ENCODE assay signal across 12 cellular contexts in genomic region chr11:126163074-126163700, GRCh38. TPM values are rescaled to one million over a fixed set of nuclear protein-coding genes. Genes with fewer than 3 reads are reported as not detected.
A peak's percentile ranks its signal among the peaks of the same experiment; 100 is the strongest.
DNase-seq lines count a peak whose midpoint lies in the region; ATAC-seq lines count a peak whose summit lies in the region.
"Had no signal": no experiment of that assay in that cellular context is flagged by ENCODE, and none has a peak within 500 bp of the region (broad histone marks: within the 10 kb centered on the region; RNA-seq: fewer than 3 reads in every experiment).

No MANE protein-coding gene starts in this region.

- H3K36me3 Mint-ChIP-seq in activated CD4-positive, alpha-beta memory T cell treated with anti-CD3 and anti-CD28 coated beads, Interleukin-2, amount 10 ng/mL, durations not matched to agents 7 days and 5 days (ENCODE audit: low read depth), result no peaks in the 10 kb centered on the region
- H3K36me3 Mint-ChIP-seq: IgD-negative memory B cell had no signal

- no peaks in the 10 kb centered on the region for H3K9me3 Mint-ChIP-seq in activated CD4-positive, alpha-beta memory T cell treated with anti-CD3 and anti-CD28 coated beads, Interleukin-2, amount 10 ng/mL, durations not matched to agents 7 days and 5 days
- H3K9me3 Mint-ChIP-seq: activated T-helper 17 cell treated with anti-CD3 and anti-CD28 coated beads, Interleukin-2, amount 50 U/mL, for 72 hours; IgD-negative memory B cell had no signal

- CTCF ChIA-PET in activated CD4-positive, alpha-beta memory T cell treated with anti-CD3 and anti-CD28 coated beads, Interleukin-2, amount 10 ng/mL, durations not matched to agents 7 days and 5 days (lab: Charles Lee), result no interaction called here

- peaks cover 4% of the 10 kb centered on the region for H3K27me3 Mint-ChIP-seq in activated CD4-positive, alpha-beta memory T cell treated with anti-CD3 and anti-CD28 coated beads, Interleukin-2, amount 10 ng/mL, durations not matched to agents 7 days and 5 days

- peaks cover 3% of the 10 kb centered on the region; the same call in 1 of the 2 replicates for H3K27me3 ChIP-seq in HUES48 (ENCODE audit: control insufficient read depth, insufficient read depth, low read length)
- H3K27me3 ChIP-seq: right lobe of liver had no signal

- H3K9ac ChIP-seq in HUES48 (ENCODE audit: low read depth, low read length), result no peak overlapping the region

- no peaks in the 10 kb centered on the region for H3K36me3 ChIP-seq in HUES48 (ENCODE audit: control insufficient read depth, insufficient read depth, low read length)
- H3K36me3 ChIP-seq in mesodermal cell (ENCODE audit: control insufficient read depth, insufficient read depth, low read length), result no peaks in the 10 kb centered on the region
- H3K36me3 ChIP-seq: right lobe of liver had no signal

- peak; percentile 93 for DNase-seq in AG08395 (ENCODE audit: low spot score)
- DNase-seq in brain pericyte (ENCODE audit: low read depth, low spot score), result peak; percentile 8
- DNase-seq in CD1c-positive myeloid dendritic cell (ENCODE audit: extremely low spot score), result no peak
- DNase-seq in activated CD4-positive, alpha-beta memory T cell treated with anti-CD3 and anti-CD28 coated beads, Interleukin-2, amount 10 ng/mL, durations not matched to agents 7 days and 5 days, result no peak
- DNase-seq in stimulated activated naive CD4-positive, alpha-beta T cell treated with Interleukin-2 at 50 U/mL for 16 hours (lab: John Stamatoyannopoulos, UW), result no peak

- no peak overlapping the region for H3K4me3 Mint-ChIP-seq in activated CD4-positive, alpha-beta memory T cell treated with anti-CD3 and anti-CD28 coated beads, Interleukin-2, amount 10 ng/mL, durations not matched to agents 7 days and 5 days
- H3K4me3 Mint-ChIP-seq: activated T-helper 17 cell treated with anti-CD3 and anti-CD28 coated beads, Interleukin-2, amount 50 U/mL, for 72 hours; IgD-negative memory B cell had no signal

- POLR2A ChIA-PET in activated CD4-positive, alpha-beta memory T cell treated with anti-CD3 and anti-CD28 coated beads, Interleukin-2, amount 10 ng/mL, durations not matched to agents 7 days and 5 days (lab: Charles Lee), result no interaction called here

- peaks cover 34% of the 10 kb centered on the region for H3K4me1 ChIP-seq in HUES48 (ENCODE audit: control insufficient read depth, insufficient read depth, low read length)
- peaks cover 24% of the 10 kb centered on the region for H3K4me1 ChIP-seq in mesodermal cell (ENCODE audit: control insufficient read depth, insufficient read depth, low read length, poor library complexity, severe bottlenecking)
- H3K4me1 ChIP-seq: right lobe of liver had no signal

- no peak overlapping the region for H3K27ac Mint-ChIP-seq in activated CD4-positive, alpha-beta memory T cell treated with anti-CD3 and anti-CD28 coated beads, Interleukin-2, amount 10 ng/mL, durations not matched to agents 7 days and 5 days
- H3K27ac Mint-ChIP-seq: activated T-helper 17 cell treated with anti-CD3 and anti-CD28 coated beads, Interleukin-2, amount 50 U/mL, for 72 hours had no signal

- WGBS in mesodermal cell (ENCODE audit: insufficient coverage in 2 of 2), 2 experiments, result 52 to 56% methylated on average over 16 to 21 of the region's 22 CpGs

- peaks cover 7% of the 10 kb centered on the region for H3K4me1 Mint-ChIP-seq in activated CD4-positive, alpha-beta memory T cell treated with anti-CD3 and anti-CD28 coated beads, Interleukin-2, amount 10 ng/mL, durations not matched to agents 7 days and 5 days
- H3K4me1 Mint-ChIP-seq: activated T-helper 17 cell treated with anti-CD3 and anti-CD28 coated beads, Interleukin-2, amount 50 U/mL, for 72 hours had no signal

- H3K27ac ChIP-seq in HUES48 (ENCODE audit: low read depth, low read length) (peak overlapping the region; percentile 37), mesodermal cell (ENCODE audit: low read depth, low read length, severe bottlenecking) (peak overlapping the region; percentile 78)
- H3K27ac ChIP-seq: right lobe of liver, SK-N-MC had no signal

- H3K9me3 ChIP-seq in HUES48 (ENCODE audit: control insufficient read depth, insufficient read depth, low read length) (no peaks in the 10 kb centered on the region), mesodermal cell (ENCODE audit: control insufficient read depth, low read length) (no peaks in the 10 kb centered on the region)
- H3K9me3 ChIP-seq: right lobe of liver had no signal

- H3K4me3 ChIP-seq in HUES48 (ENCODE audit: low read depth, low read length) (no peak overlapping the region), mesodermal cell (ENCODE audit: extremely low read depth, insufficient read depth, low read length, poor library complexity, severe bottlenecking) (no peak overlapping the region)
- H3K4me3 ChIP-seq: right lobe of liver, SK-N-MC had no signal

- ATAC-seq in GM18867 (IDR thresholded peaks at IDR 0.05; ENCODE audit: unreplicated experiment), result no peak
- ATAC-seq: activated T-helper 17 cell treated with anti-CD3 and anti-CD28 coated beads, Interleukin-2, amount 50 U/mL, for 72 hours; right lobe of liver had no signal

RNA-seq across cellular contexts. Expression of gene RPUSD4, which starts 48.3 kb away (rescaled TPM):
- 25.0 TPM for polyA plus RNA-seq in mesodermal cell (2013, experiment 1 of 2)
- 20.3 TPM for polyA plus RNA-seq in mesodermal cell (2013, experiment 2 of 2)
- total RNA-seq in activated CD4-positive, alpha-beta memory T cell treated with anti-CD3 and anti-CD28 coated beads, Interleukin-2, amount 10 ng/mL, durations not matched to agents 7 days and 5 days, result 10 to 100 TPM; 26.5 to 26.8 TPM

RNA-seq across cellular contexts. Expression of gene FAM118B, which starts 48.4 kb away (rescaled TPM):
- 31.1 TPM for polyA plus RNA-seq in mesodermal cell (2013, experiment 1 of 2)
- polyA plus RNA-seq in mesodermal cell (2013, experiment 2 of 2), result 31.9 TPM
- total RNA-seq in activated CD4-positive, alpha-beta memory T cell treated with anti-CD3 and anti-CD28 coated beads, Interleukin-2, amount 10 ng/mL, durations not matched to agents 7 days and 5 days, result 1 to 10 TPM; 9.0 to 9.9 TPM

Comparison
In these comparisons a context has a peak if more than half of its experiments do, and no peak if none do; other contexts are left out.
1. DNase-seq: peak in AG08395 (single experiment) and brain pericyte (single experiment); none in CD1c-positive myeloid dendritic cell (single experiment), activated CD4-positive, alpha-beta memory T cell treated with anti-CD3 and anti-CD28 coated beads, Interleukin-2, amount 10 ng/mL, durations not matched to agents 7 days and 5 days (single experiment) and stimulated activated naive CD4-positive, alpha-beta T cell treated with Interleukin-2 at 50 U/mL for 16 hours (single experiment).